Comparison of ENCODE assay signal across 8 cellular contexts in the genomic region with DNA sequence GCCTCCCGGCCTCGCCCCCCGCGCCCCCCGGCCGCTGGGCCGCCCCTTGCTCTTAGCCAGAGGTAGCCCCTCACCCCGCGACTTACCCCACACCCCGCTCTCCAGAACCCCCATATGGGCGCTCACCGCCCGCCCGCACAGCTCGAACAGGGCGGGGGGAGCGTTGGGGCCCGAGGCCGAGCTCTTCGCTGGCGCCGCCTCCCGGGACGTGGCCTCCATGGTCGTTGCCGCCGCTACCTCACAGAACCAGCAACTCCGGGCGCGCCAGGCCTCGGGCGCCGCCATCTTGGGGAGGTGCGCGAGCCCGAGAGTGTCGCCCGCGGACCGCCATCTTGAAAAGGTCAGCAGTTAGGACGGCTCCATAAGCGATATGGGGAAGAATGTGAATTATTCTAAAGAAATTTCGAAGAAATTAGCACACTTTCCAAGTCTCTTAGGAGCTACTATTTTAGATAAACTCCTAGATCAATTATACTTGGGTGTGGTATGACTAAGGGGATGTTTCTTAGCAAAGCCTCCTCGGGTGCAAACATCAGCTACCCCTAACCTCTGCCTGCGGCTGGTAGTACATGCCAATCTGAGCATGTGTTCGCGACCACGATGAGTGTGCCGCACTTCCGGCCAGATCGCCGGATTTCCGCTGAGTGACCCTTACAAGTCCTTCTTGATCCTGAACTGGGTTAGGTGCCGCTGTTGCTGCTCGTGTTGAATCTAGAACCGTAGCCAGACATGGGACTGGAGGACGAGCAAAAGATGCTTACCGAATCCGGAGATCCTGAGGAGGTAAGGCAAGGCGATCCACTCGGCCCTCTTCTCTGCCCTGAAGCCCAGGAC. TPM values are rescaled to one million over a fixed set of nuclear protein-coding genes. Genes with fewer than 3 reads are reported as not detected.
DNase-seq lines count a peak whose midpoint lies in the region; ATAC-seq and TF ChIP-seq lines count a peak whose summit lies in the region.

A gene with protein sequence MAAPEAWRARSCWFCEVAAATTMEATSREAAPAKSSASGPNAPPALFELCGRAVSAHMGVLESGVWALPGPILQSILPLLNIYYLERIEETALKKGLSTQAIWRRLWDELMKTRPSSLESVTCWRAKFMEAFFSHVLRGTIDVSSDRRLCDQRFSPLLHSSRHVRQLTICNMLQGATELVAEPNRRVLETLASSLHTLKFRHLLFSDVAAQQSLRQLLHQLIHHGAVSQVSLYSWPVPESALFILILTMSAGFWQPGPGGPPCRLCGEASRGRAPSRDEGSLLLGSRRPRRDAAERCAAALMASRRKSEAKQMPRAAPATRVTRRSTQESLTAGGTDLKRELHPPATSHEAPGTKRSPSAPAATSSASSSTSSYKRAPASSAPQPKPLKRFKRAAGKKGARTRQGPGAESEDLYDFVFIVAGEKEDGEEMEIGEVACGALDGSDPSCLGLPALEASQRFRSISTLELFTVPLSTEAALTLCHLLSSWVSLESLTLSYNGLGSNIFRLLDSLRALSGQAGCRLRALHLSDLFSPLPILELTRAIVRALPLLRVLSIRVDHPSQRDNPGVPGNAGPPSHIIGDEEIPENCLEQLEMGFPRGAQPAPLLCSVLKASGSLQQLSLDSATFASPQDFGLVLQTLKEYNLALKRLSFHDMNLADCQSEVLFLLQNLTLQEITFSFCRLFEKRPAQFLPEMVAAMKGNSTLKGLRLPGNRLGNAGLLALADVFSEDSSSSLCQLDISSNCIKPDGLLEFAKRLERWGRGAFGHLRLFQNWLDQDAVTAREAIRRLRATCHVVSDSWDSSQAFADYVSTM (minus strand): TSS at position 579 of the 834 bp plus-strand sequence. CDS start 294 bp downstream, at position 285.
UQCRH (plus strand) TSS at position 661 of the 834 bp plus-strand sequence; CDS start at position 730, 69 bp downstream.

- peaks cover 30% of the 10 kb centered on the region for H4K20me1 ChIP-seq in OCI-LY3 (ENCODE audit: insufficient read depth, low read length)

- no peaks in the 10 kb centered on the region for H3K9me3 ChIP-seq in OCI-LY3 (ENCODE audit: insufficient read depth, low read length)

- H3K27ac Mint-ChIP-seq in endothelial cell (ENCODE audit: unreplicated experiment) (peak within 1 kb of the TSS; percentile 99), mesothelial cell of epicardium (peak within 1 kb of the TSS; percentile 100)

- peaks cover 11% of the 10 kb centered on the region for H3K36me3 Mint-ChIP-seq in endothelial cell (ENCODE audit: low read depth, unreplicated experiment)
- no peaks in the 10 kb centered on the region for H3K36me3 Mint-ChIP-seq in mesothelial cell of epicardium

- H3K9me3 Mint-ChIP-seq in endothelial cell (ENCODE audit: unreplicated experiment): no peaks in the 10 kb centered on the region
- H3K9me3 Mint-ChIP-seq in mesothelial cell of epicardium: no peaks in the 10 kb centered on the region

- peak within 1 kb of the TSS; percentile 98 for H3K4me3 ChIP-seq in OCI-LY3 (ENCODE audit: low read length)

- TF ChIP-seq CTCF in OCI-LY3 (IDR thresholded peaks at IDR 0.05; ENCODE audit: low read depth, low read length) (no peak), endothelial cell (IDR thresholded peaks at IDR 0.05; ENCODE audit: unreplicated experiment) (no peak), mesothelial cell of epicardium (IDR thresholded peaks at IDR 0.05; ENCODE audit: unreplicated experiment) (no peak)

- no peak within 1 kb of the TSS; the same call in 1 of the 2 replicates for H2AFZ ChIP-seq in OCI-LY3 (ENCODE audit: low read depth, low read length)

- H3K9ac ChIP-seq in OCI-LY3 (ENCODE audit: low read length): peak within 1 kb of the TSS; percentile 99

- H3K27ac ChIP-seq in OCI-LY3 (ENCODE audit: low read length): peak within 1 kb of the TSS; percentile 93

- peak within 1 kb of the TSS; percentile 82 for H3K4me2 ChIP-seq in OCI-LY3 (ENCODE audit: low read length)

- peaks cover 35% of the 10 kb centered on the region for H3K36me3 ChIP-seq in OCI-LY3 (replicated peaks; ENCODE audit: low read depth, low read length)

- DNase-seq in DMS 273 (lab: John Stamatoyannopoulos, UW; ENCODE audit: unreplicated experiment) (peak; percentile 97), HuH-7 (ENCODE audit: low spot score) (peak; percentile 96), endothelial cell (ENCODE audit: low spot score) (peak; percentile 91), mesothelial cell of epicardium (ENCODE audit: low spot score in 2 of 2, unreplicated experiment in 2 of 2) (peak; percentile 86 to 95)
- peak; percentile 95 for DNase-seq in activated CD8-positive, alpha-beta memory T cell treated with anti-CD3 and anti-CD28 coated beads, Interleukin-2, amount 50 U/mL, for 48 hours
- DNase-seq in stimulated activated CD8-positive, alpha-beta memory T cell treated with anti-CD3 and anti-CD28 coated beads, Interleukin-15, amount 100 ng/mL, for 48 hours (ENCODE audit: low read depth in 2 of 2): peak; percentile 84 to 87

- peaks cover 32% of the 10 kb centered on the region for H3K4me1 Mint-ChIP-seq in endothelial cell (ENCODE audit: unreplicated experiment)
- peaks cover 43% of the 10 kb centered on the region for H3K4me1 Mint-ChIP-seq in mesothelial cell of epicardium

- peak within 1 kb of the TSS; percentile 99 for H3K4me3 Mint-ChIP-seq in endothelial cell (ENCODE audit: unreplicated experiment)
- peak within 1 kb of the TSS; percentile 95 for H3K4me3 Mint-ChIP-seq in mesothelial cell of epicardium

- H3K79me2 ChIP-seq in OCI-LY3 (ENCODE audit: low read length): peaks cover 100% of the 10 kb centered on the region

- H3K4me1 ChIP-seq in OCI-LY3 (ENCODE audit: low read length): peaks cover 25% of the 10 kb centered on the region

- H3K27me3 ChIP-seq in OCI-LY3 (ENCODE audit: low read depth, low read length): no peaks in the 10 kb centered on the region

- peak; percentile 81 for ATAC-seq in GM21515 (IDR thresholded peaks at IDR 0.05; ENCODE audit: unreplicated experiment)

- peaks cover 14% of the 10 kb centered on the region for H3K27me3 Mint-ChIP-seq in endothelial cell (ENCODE audit: unreplicated experiment)
- no peaks in the 10 kb centered on the region for H3K27me3 Mint-ChIP-seq in mesothelial cell of epicardium (ENCODE audit: low read depth)

RNA-seq across cellular contexts. Expression of the first gene that starts in this region (rescaled TPM):
- 73.5 TPM for total RNA-seq in endothelial cell (ENCODE audit: unreplicated experiment)
- total RNA-seq in mesothelial cell of epicardium: 116 to 122 TPM (median 120 TPM) in 3 replicates

RNA-seq across cellular contexts. Expression of gene UQCRH, which starts in this region (rescaled TPM):
- total RNA-seq in endothelial cell (ENCODE audit: unreplicated experiment) (317 TPM), mesothelial cell of epicardium (205 to 211 TPM (median 209 TPM) in 3 replicates)

Comparison
In these comparisons a context has a peak if more than half of its experiments do, and no peak if none do; other contexts are left out.
1. Peak in every context shown above with its lines: DNase-seq, ATAC-seq, H3K4me3 ChIP-seq and H3K27ac ChIP-seq.